9 cellular contexts compared by ENCODE assay signal in the genomic region with DNA sequence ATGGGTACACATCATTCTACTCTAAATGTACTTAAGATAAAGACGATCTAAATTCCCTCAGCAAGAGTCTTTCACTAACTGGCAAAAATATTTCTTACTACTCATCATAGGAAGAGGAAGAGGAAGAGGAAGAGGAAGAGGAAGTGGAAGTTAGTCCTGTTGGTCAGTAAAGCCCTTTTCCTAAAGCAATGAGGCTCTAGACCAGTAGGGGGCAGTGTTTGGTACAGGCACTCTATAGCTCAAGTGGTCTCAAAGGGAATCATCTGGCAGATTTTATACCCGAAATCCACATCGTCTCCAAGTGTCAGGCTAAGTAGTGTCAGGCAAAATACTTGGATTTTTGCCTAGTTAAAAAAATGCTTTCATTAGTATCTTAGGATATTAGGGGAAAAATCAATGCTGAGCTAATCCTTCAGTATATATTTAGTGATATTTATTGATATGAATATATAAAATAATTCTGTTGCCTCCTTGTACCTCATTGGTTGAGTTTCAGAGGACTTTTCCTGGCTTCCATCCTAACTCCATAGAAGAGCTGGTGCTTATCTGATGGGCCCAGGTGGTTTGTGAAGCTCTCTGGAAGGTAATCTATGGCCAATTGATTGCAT. TPM values are rescaled to one million over a fixed set of nuclear protein-coding genes. Genes with fewer than 3 reads are reported as not detected.
A peak's percentile ranks its signal among the peaks of the same experiment; 100 is the strongest.
DNase-seq lines count a peak whose midpoint lies in the region; ATAC-seq and TF ChIP-seq lines count a peak whose summit lies in the region.
"Had no signal": no experiment of that assay in that cellular context is flagged by ENCODE, and none has a peak within 500 bp of the region (broad histone marks: within the 10 kb centered on the region; RNA-seq: fewer than 3 reads in every experiment).

No MANE protein-coding gene starts in this region.

- no peak overlapping the region for H2AFZ ChIP-seq in PC-3 (ENCODE audit: low read length)

- H3K9me2 ChIP-seq in PC-3 (replicated peaks; ENCODE audit: low read length) = no peaks in the 10 kb centered on the region

- H3K27ac Mint-ChIP-seq in T-cell = no peak overlapping the region

- POLR2A ChIA-PET in AG04450 (lab: Yijun Ruan, JAX) (no interaction called here), PC-3 (lab: Charles Lee; ENCODE audit: unreplicated experiment) (no interaction called here), T-cell (lab: Charles Lee) (no interaction called here)

- no peak overlapping the region for H3K9ac ChIP-seq in PC-3 (ENCODE audit: low read length)

- no TSS peak for BruUV-seq in PC-3 (replicated peaks; lab: Mats Ljungman, UMichigan)

- peaks cover 80% of the 10 kb centered on the region for H3K79me2 ChIP-seq in PC-3 (ENCODE audit: low read length)

- peaks cover 15 to 29% of the 10 kb centered on the region in 2 donors for H3K27me3 Mint-ChIP-seq in T-cell

- in situ Hi-C loops in GM13977 (cut with MboI; ENCODE audit: low pct_unique_long_range_greater_than_20kb, low sequenced_read_pairs, unreplicated experiment) = no loop called here

- H3K4me1 ChIP-seq in PC-3 (ENCODE audit: insufficient read depth, low read length) = peaks cover 48% of the 10 kb centered on the region

- no peaks in the 10 kb centered on the region for H3K36me3 Mint-ChIP-seq in T-cell

- TF ChIP-seq CTCF in AG04450 (IDR thresholded peaks at IDR 0.05; ENCODE audit: low read depth, low read length) = peak; percentile 64
- peak; percentile 52 for TF ChIP-seq CTCF in GM13977 (IDR thresholded peaks at IDR 0.05; ENCODE audit: extremely low read depth, insufficient read depth, missing control alignments)
- peak; percentile 96 for TF ChIP-seq CTCF in PC-3 (conservative IDR thresholded peaks at IDR 0.05; ENCODE audit: low read depth, low read length)
- TF ChIP-seq CTCF in fibroblast of pulmonary artery (IDR thresholded peaks at IDR 0.05; ENCODE audit: low read length, missing control alignments) = peak; percentile 77

- H3K9me3 ChIP-seq in AG04450 (ENCODE audit: control insufficient read depth, insufficient read depth, low read length) (no peaks in the 10 kb centered on the region), PC-3 (ENCODE audit: low read length) (no peaks in the 10 kb centered on the region)

- H3K9me3 Mint-ChIP-seq in T-cell = no peaks in the 10 kb centered on the region

- no peaks in the 10 kb centered on the region for H3K4me1 Mint-ChIP-seq in T-cell
- H3K4me1 Mint-ChIP-seq: central memory CD8-positive, alpha-beta T cell had no signal

- ATAC-seq in PC-3 (no peak), sciatic nerve (peak; percentile 55), GM18858 (IDR thresholded peaks at IDR 0.05; ENCODE audit: unreplicated experiment) (no peak), HG03196 (IDR thresholded peaks at IDR 0.05; ENCODE audit: unreplicated experiment) (no peak), T-cell (replicated peaks in 1 of 4) (no peak)

- H3K4me3 ChIP-seq in AG04450 (ENCODE audit: low read depth, low read length) = no peak overlapping the region
- H3K4me3 ChIP-seq in PC-3 (ENCODE audit: low read length) = no peak overlapping the region
- H3K4me3 ChIP-seq in fibroblast of pulmonary artery (replicated peaks; ENCODE audit: low read depth, low read length) = no peak overlapping the region

- peaks cover 78% of the 10 kb centered on the region for H3K36me3 ChIP-seq in PC-3 (ENCODE audit: low read depth, low read length)

- H3K27ac ChIP-seq in AG04450 (ENCODE audit: low read depth, low read length) (no peak overlapping the region), PC-3 (ENCODE audit: low read length) (no peak overlapping the region)

- H4K20me1 ChIP-seq in PC-3 (ENCODE audit: low read length) = peaks cover 63% of the 10 kb centered on the region

- H3K4me3 Mint-ChIP-seq in T-cell = no peak overlapping the region
- H3K4me3 Mint-ChIP-seq: central memory CD8-positive, alpha-beta T cell had no signal

- peaks cover 25% of the 10 kb centered on the region for H3F3A ChIP-seq in PC-3 (ENCODE audit: low read length, unreplicated experiment)

- no peak overlapping the region for H3K4me2 ChIP-seq in PC-3 (ENCODE audit: low read length)

- intact Hi-C loops in PC-3 (cut with micrococcal nuclease) (no loop called here), sciatic nerve (cut with DNase I) (loop anchor here (10.0 kb wide), 1 partner anchor 97 kb away; no protein-coding TSS in a partner anchor)

- CTCF ChIA-PET in AG04450 (lab: Charles Lee) (interaction anchor here (0.5 to 3.4 kb wide), 12 partner anchors 8 to 456 kb away, joined by 3 to 14 read pairs (median 4); no protein-coding TSS in a partner anchor), PC-3 (lab: Charles Lee) (interaction anchor here (0.5 to 0.7 kb wide), 4 partner anchors 29 to 88 kb away, joined by 3 read pairs; no protein-coding TSS in a partner anchor), T-cell (lab: Charles Lee) (interaction anchor here in 1 of 2 donors (0.6 kb wide), 1 partner anchor 470 kb away, joined by 4 read pairs; no protein-coding TSS in a partner anchor)

- H3K27me3 ChIP-seq in AG04450 (ENCODE audit: control insufficient read depth, insufficient read depth, low read length) = no peaks in the 10 kb centered on the region
- H3K27me3 ChIP-seq in PC-3 (ENCODE audit: low read length) = no peaks in the 10 kb centered on the region

- DNase-seq in AG04450 (ENCODE audit: low read depth, low spot score) (no peak), GM13977 (ENCODE audit: low spot score) (peak; percentile 13), PC-3 (peak; percentile 81), fibroblast of pulmonary artery (ENCODE audit: low read depth) (peak; percentile 73), sciatic nerve (ENCODE audit: low spot score) (no peak), T-cell (no peak)

RNA-seq across cellular contexts. Expression of a gene that starts 7.7 kb away (rescaled TPM):
- polyA plus RNA-seq in AG04450 (2011; rRNA removed) = 0.48 and 0.94 TPM in 2 replicates
- 19.8 and 30.4 TPM in 2 replicates for polyA minus RNA-seq in AG04450 (2011; rRNA and poly(A)+ RNA removed)
- total RNA-seq in PC-3 (2014; rRNA removed) (5.4 and 5.7 TPM in 2 replicates), sciatic nerve (9.3 TPM), T-cell (not detected)

Comparison
In these comparisons a context has a peak if more than half of its experiments do, and no peak if none do; other contexts are left out.
1. DNase-seq: peak in GM13977 (single experiment), PC-3 (single experiment) and fibroblast of pulmonary artery (single experiment); none in AG04450 (single experiment), sciatic nerve (single experiment) and T-cell (0 of 34).
2. Peak in every context shown above with its lines, with median percentiles within 50 percentile points of each other: CTCF ChIP-seq.